ENCODE assay signal across 1 cellular context in genomic region chr1:159247266-159247665, GRCh38.
TF ChIP-seq lines count a peak whose summit lies in the region.

No MANE protein-coding gene starts in this region.

TF ChIP-seq in K562, 482 proteins besides CTCF, POLR2A, EP300 and RAD21:
- no peak for TF ChIP-seq NFXL1 (CRISPR knock-in tag; IDR thresholded peaks at IDR 0.05)
- no peak for TF ChIP-seq CSDE1 (IDR thresholded peaks at IDR 0.05)
- peak; percentile 9; the same call in 1 of the 2 replicates for TF ChIP-seq C11orf30 (IDR thresholded peaks at IDR 0.05; ENCODE audit: low read depth)
- TF ChIP-seq ATF3 (IDR thresholded peaks at IDR 0.05), result peak; percentile 65
- TF ChIP-seq ATF3 (CRISPR knock-in tag; conservative IDR thresholded peaks at IDR 0.05), result no peak
- TF ChIP-seq CHD7 (IDR thresholded peaks at IDR 0.05; ENCODE audit: low read depth, low read length), result no peak
- TF ChIP-seq FOXJ3 (CRISPR knock-in tag; IDR thresholded peaks at IDR 0.05), result no peak
- TF ChIP-seq ZNF232 (CRISPR knock-in tag; IDR thresholded peaks at IDR 0.05), result no peak
TF ChIP-seq in K562: peak in this region for 2.
